ENCODE assay signal across 24 cellular contexts in genomic region chrX:22159071-22159470, GRCh38.
A peak's percentile ranks its signal among the peaks of the same experiment; 100 is the strongest.
DNase-seq lines count a peak whose midpoint lies in the region; ATAC-seq and TF ChIP-seq lines count a peak whose summit lies in the region.
"Had no signal": no experiment of that assay in that cellular context is flagged by ENCODE, and none has a peak within 500 bp of the region (broad histone marks: within the 10 kb centered on the region; RNA-seq: fewer than 3 reads in every experiment).

No MANE protein-coding gene starts in this region.

- peaks cover 21% of the 10 kb centered on the region for H3K4me1 Mint-ChIP-seq in chondrocyte (ENCODE audit: low read depth)
- H3K4me1 Mint-ChIP-seq: activated naive CD4-positive, alpha-beta T cell treated with anti-CD3 and anti-CD28 coated beads, Interleukin-2, amount 50 U/mL, for 24 hours; CD4-positive, CD25-positive, alpha-beta regulatory T cell; GM23338; stimulated activated memory B cell treated with anti-CD40 and anti-IgM and Interleukin-4, amounts not matched to agents 10 μg/mL and 1 μg/mL and 100 μg/mL, for 72 hours; WTC11 had no signal

- no peaks in the 10 kb centered on the region for H3K27me3 Mint-ChIP-seq in chondrocyte (ENCODE audit: low read depth)
- H3K27me3 Mint-ChIP-seq: activated naive CD4-positive, alpha-beta T cell treated with anti-CD3 and anti-CD28 coated beads, Interleukin-2, amount 50 U/mL, for 24 hours; stimulated activated memory B cell treated with anti-CD40 and anti-IgM and Interleukin-4, amounts not matched to agents 10 μg/mL and 1 μg/mL and 100 μg/mL, for 72 hours had no signal

- DNase-seq in EL (peak; percentile 75), RPMI7951 (ENCODE audit: low read depth) (peak; percentile 40), chondrocyte (ENCODE audit: low spot score) (no peak), kidney tubule cell (ENCODE audit: low spot score) (peak; percentile 6), cortex of kidney (lab: John Stamatoyannopoulos, UW) (no peak), DMS53 (lab: John Stamatoyannopoulos, UW) (no peak)
- DNase-seq in activated CD4-positive, alpha-beta T cell treated with anti-CD3 and anti-CD28 coated beads, Interleukin-2, amount 50 U/mL, for 4 hours: no peak
- DNase-seq: activated T-cell treated with anti-CD3 and anti-CD28 coated beads, Interleukin-2, amount 50 U/mL, for 48 hours; body of pancreas; CD4-positive, CD25-positive, alpha-beta regulatory T cell; DND-41; head of caudate nucleus; NCI-H1092; NCI-H524 treated with DMSO at 0.1 percent for 48 hours; occipital lobe; right lobe of liver; SHP77 treated with DMSO at 0.1 percent for 48 hours; T-helper 2 cell; thyroid gland had no signal

- no peak for TF ChIP-seq CTCF in chondrocyte (IDR thresholded peaks at IDR 0.05)

- H3K4me3 Mint-ChIP-seq in chondrocyte (ENCODE audit: unreplicated experiment): no peak overlapping the region
- H3K4me3 Mint-ChIP-seq: activated naive CD4-positive, alpha-beta T cell treated with anti-CD3 and anti-CD28 coated beads, Interleukin-2, amount 50 U/mL, for 24 hours; CD4-positive, CD25-positive, alpha-beta regulatory T cell; GM23338; stimulated activated memory B cell treated with anti-CD40 and anti-IgM and Interleukin-4, amounts not matched to agents 10 μg/mL and 1 μg/mL and 100 μg/mL, for 72 hours; WTC11 had no signal

- H3K36me3 Mint-ChIP-seq in chondrocyte (ENCODE audit: low read depth): no peaks in the 10 kb centered on the region
- H3K36me3 Mint-ChIP-seq: activated naive CD4-positive, alpha-beta T cell treated with anti-CD3 and anti-CD28 coated beads, Interleukin-2, amount 50 U/mL, for 24 hours; CD4-positive, CD25-positive, alpha-beta regulatory T cell; stimulated activated memory B cell treated with anti-CD40 and anti-IgM and Interleukin-4, amounts not matched to agents 10 μg/mL and 1 μg/mL and 100 μg/mL, for 72 hours; WTC11 had no signal

- peak overlapping the region; percentile 10 for H3K27ac Mint-ChIP-seq in chondrocyte (ENCODE audit: unreplicated experiment)
- H3K27ac Mint-ChIP-seq: activated naive CD4-positive, alpha-beta T cell treated with anti-CD3 and anti-CD28 coated beads, Interleukin-2, amount 50 U/mL, for 24 hours; CD4-positive, CD25-positive, alpha-beta regulatory T cell; GM23338; stimulated activated memory B cell treated with anti-CD40 and anti-IgM and Interleukin-4, amounts not matched to agents 10 μg/mL and 1 μg/mL and 100 μg/mL, for 72 hours; WTC11 had no signal

- no peaks in the 10 kb centered on the region for H3K9me3 Mint-ChIP-seq in chondrocyte (ENCODE audit: low read depth)
- H3K9me3 Mint-ChIP-seq: activated naive CD4-positive, alpha-beta T cell treated with anti-CD3 and anti-CD28 coated beads, Interleukin-2, amount 50 U/mL, for 24 hours; CD4-positive, CD25-positive, alpha-beta regulatory T cell; GM23338; stimulated activated memory B cell treated with anti-CD40 and anti-IgM and Interleukin-4, amounts not matched to agents 10 μg/mL and 1 μg/mL and 100 μg/mL, for 72 hours; WTC11 had no signal

- no peak for ATAC-seq in HG02588 (IDR thresholded peaks at IDR 0.05; ENCODE audit: unreplicated experiment)
- ATAC-seq: body of pancreas; GM23338; right lobe of liver; stimulated activated memory B cell treated with anti-CD40 and anti-IgM and Interleukin-4, amounts not matched to agents 10 μg/mL and 1 μg/mL and 100 μg/mL, for 72 hours; WTC11 had no signal

Comparison
In these comparisons a context has a peak if more than half of its experiments do, and no peak if none do; other contexts are left out.
1. DNase-seq: peak in EL (single experiment), RPMI7951 (single experiment) and kidney tubule cell (single experiment); none in chondrocyte (single experiment), activated CD4-positive, alpha-beta T cell treated with anti-CD3 and anti-CD28 coated beads, Interleukin-2, amount 50 U/mL, for 4 hours (0 of 2), cortex of kidney (single experiment) and DMS53 (single experiment).